Comparison of ENCODE assay signal across 12 cellular contexts in the genomic region with DNA sequence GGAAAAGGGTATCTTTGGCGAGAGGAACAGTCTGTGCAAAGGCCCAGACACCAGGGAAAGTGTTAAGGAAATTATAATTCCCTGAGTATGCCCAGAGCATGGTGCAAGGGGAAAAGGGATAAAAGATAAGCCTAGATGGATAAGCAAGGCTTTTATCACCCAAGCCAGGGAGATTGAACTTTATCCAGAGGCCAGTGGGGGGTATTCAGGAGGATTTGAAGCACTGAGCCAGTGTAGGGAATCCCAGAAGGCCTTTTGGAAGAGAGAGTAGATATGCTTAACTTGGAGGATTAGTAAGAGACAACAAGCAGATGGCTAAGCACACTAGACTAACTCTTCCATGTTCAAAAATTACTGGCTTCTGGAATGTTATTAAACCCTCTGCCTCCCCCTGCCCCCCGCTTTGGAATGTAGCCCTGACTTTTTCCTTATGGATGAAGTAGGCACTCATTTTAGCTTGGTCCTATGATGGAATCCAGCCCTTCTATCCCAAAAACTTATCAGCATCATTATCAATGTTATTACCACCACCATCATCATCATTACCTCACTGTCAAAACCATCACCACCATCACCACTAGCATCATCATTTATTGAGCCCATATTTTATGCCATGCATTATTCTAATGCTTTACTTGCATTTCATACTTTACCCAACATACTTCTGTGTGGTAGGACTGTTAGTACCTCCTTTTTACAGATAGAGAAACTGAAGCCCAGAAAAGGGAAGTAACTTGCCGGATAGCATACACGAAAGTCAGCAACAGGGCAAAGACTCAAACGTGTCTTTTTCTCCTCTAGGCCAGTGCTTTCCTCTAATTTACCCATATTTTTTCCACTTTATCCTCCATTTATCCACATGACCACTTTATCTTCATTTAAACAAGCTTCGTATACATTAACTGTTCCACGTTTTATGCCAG.
A peak's percentile ranks its signal among the peaks of the same experiment; 100 is the strongest.
DNase-seq lines count a peak whose midpoint lies in the region; ATAC-seq, FAIRE-seq and TF ChIP-seq lines count a peak whose summit lies in the region.
"Had no signal": no experiment of that assay in that cellular context is flagged by ENCODE, and none has a peak within 500 bp of the region (broad histone marks: within the 10 kb centered on the region; RNA-seq: fewer than 3 reads in every experiment).

No MANE protein-coding gene starts in this region.

- no peaks in the 10 kb centered on the region for H3K36me3 Mint-ChIP-seq in effector memory CD8-positive, alpha-beta T cell (ENCODE audit: insufficient read depth)

- ATAC-seq in GM19397 (IDR thresholded peaks at IDR 0.05; ENCODE audit: unreplicated experiment) (peak; percentile 47), HG02981 (IDR thresholded peaks at IDR 0.05; ENCODE audit: unreplicated experiment) (peak; percentile 48)
- no peak for ATAC-seq in effector memory CD8-positive, alpha-beta T cell (replicated peaks)

- TF ChIP-seq CTCF in D721Med (IDR thresholded peaks at IDR 0.05; ENCODE audit: insufficient read depth, missing control alignments), result no peak

- H3K4me3 Mint-ChIP-seq in effector memory CD8-positive, alpha-beta T cell, result no peak overlapping the region
- H3K4me3 Mint-ChIP-seq: nephron progenitor cell had no signal

- no peak overlapping the region for H3K27ac Mint-ChIP-seq in effector memory CD8-positive, alpha-beta T cell
- H3K27ac Mint-ChIP-seq: nephron progenitor cell had no signal

- no peaks in the 10 kb centered on the region for H3K4me1 Mint-ChIP-seq in effector memory CD8-positive, alpha-beta T cell (ENCODE audit: low read depth in 2 of 2)

- H3K27me3 Mint-ChIP-seq in effector memory CD8-positive, alpha-beta T cell, result no peaks in the 10 kb centered on the region

- no peak for FAIRE-seq in D721Med (lab: Jason Lieb, UNC)

- H3K9me3 Mint-ChIP-seq in effector memory CD8-positive, alpha-beta T cell, result no peaks in the 10 kb centered on the region
- H3K9me3 Mint-ChIP-seq: nephron progenitor cell had no signal

- DNase-seq in D721Med (ENCODE audit: insufficient read length, low spot score), result peak; percentile 39
- DNase-seq in NCI-H524 treated with DMSO at 0.1 percent for 48 hours (lab: John Stamatoyannopoulos, UW), result peak; percentile 81
- no peak for DNase-seq in SW 1271 (lab: John Stamatoyannopoulos, UW)
- DNase-seq in effector memory CD8-positive, alpha-beta T cell, result no peak
- no peak for DNase-seq in activated gamma-delta T cell treated with Interleukin-2 at 50 U/mL for 16 hours
- DNase-seq in ureter (ENCODE audit: low spot score), result no peak
- DNase-seq: activated T-cell treated with anti-CD3 and anti-CD28 coated beads, Interleukin-2, amount 50 U/mL, for 48 hours; cortex of kidney; nephron progenitor cell; upper lobe of left lung had no signal

Comparison
In these comparisons a context has a peak if more than half of its experiments do, and no peak if none do; other contexts are left out.
1. DNase-seq: peak in D721Med (single experiment) and NCI-H524 treated with DMSO at 0.1 percent for 48 hours (single experiment); none in SW 1271 (0 of 2), effector memory CD8-positive, alpha-beta T cell (0 of 3), activated gamma-delta T cell treated with Interleukin-2 at 50 U/mL for 16 hours (single experiment) and ureter (single experiment).